Comparison of ENCODE assay signal across 9 cellular contexts in the genomic region with DNA sequence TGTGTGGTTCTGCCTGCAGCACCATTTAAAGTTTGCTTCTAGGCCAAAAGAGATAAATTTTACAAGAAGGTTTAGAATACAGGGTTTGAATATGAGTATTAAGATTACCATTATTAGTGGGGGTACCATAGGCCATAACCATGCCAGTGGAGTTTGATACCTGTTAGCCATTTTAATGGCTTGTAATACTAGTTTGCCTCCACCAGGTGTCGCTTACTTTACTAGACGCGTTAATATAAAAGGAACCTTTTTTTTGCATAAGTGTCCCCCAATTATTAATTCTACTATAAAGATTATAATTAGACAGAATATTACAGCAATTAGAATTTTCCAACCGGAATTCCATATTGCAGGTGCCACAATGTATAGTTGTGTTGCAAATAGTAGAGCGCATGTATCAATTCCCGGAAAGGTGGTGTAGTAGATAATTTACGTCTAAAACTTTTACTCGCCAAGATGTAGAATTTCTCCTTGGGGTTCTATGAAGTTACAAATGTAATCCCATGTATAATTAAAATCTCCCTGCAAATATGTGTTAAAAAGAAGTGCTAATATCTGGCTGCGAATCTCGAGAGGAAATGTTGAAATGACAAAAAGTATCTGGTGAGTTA. TPM values are rescaled to one million over a fixed set of nuclear protein-coding genes. Genes with fewer than 3 reads are reported as not detected.
DNase-seq lines count a peak whose midpoint lies in the region; ATAC-seq and TF ChIP-seq lines count a peak whose summit lies in the region.
"Had no signal": no experiment of that assay in that cellular context is flagged by ENCODE, and none has a peak within 500 bp of the region (broad histone marks: within the 10 kb centered on the region; RNA-seq: fewer than 3 reads in every experiment).

No MANE protein-coding gene starts in this region.

- no peak overlapping the region for H3K4me3 ChIP-seq in epithelial cell of esophagus (ENCODE audit: low read length)
- H3K4me3 ChIP-seq in smooth muscle cell = no peak overlapping the region

- no peak overlapping the region for H3K27ac ChIP-seq in smooth muscle cell (ENCODE audit: low read depth)

- H3K4me2 ChIP-seq in smooth muscle cell = no peak overlapping the region

- 67% methylated on average over 10 of the region's 10 CpGs for WGBS in smooth muscle cell (ENCODE audit: low lambda C conversion rate)

- no peaks in the 10 kb centered on the region for H3K9me3 Mint-ChIP-seq in activated CD4-positive, alpha-beta T cell treated with anti-CD3 and anti-CD28 coated beads, Interleukin-2, amount 10 ng/mL, durations not matched to agents 24 days and 14 days
- H3K9me3 Mint-ChIP-seq in activated CD4-positive, alpha-beta memory T cell treated with anti-CD3 and anti-CD28 coated beads, Interleukin-2, amount 10 ng/mL, durations not matched to agents 7 days and 5 days = no peaks in the 10 kb centered on the region

- no peaks in the 10 kb centered on the region for H3K27me3 ChIP-seq in smooth muscle cell (ENCODE audit: low read depth)

- no peak for ATAC-seq in GM18517 (IDR thresholded peaks at IDR 0.05; ENCODE audit: unreplicated experiment)

- H3K79me2 ChIP-seq in smooth muscle cell (ENCODE audit: low read depth) = no peaks in the 10 kb centered on the region

- CTCF ChIA-PET in activated CD4-positive, alpha-beta memory T cell treated with anti-CD3 and anti-CD28 coated beads, Interleukin-2, amount 10 ng/mL, durations not matched to agents 7 days and 5 days (lab: Charles Lee) = interaction anchor here (0.8 to 1.4 kb wide), 4 partner anchors 9 to 274 kb away, joined by 3 to 7 read pairs (median 6); no protein-coding TSS in a partner anchor

- peaks cover 6% of the 10 kb centered on the region for H3K27me3 Mint-ChIP-seq in activated CD4-positive, alpha-beta T cell treated with anti-CD3 and anti-CD28 coated beads, Interleukin-2, amount 10 ng/mL, durations not matched to agents 24 days and 14 days
- H3K27me3 Mint-ChIP-seq in activated CD4-positive, alpha-beta memory T cell treated with anti-CD3 and anti-CD28 coated beads, Interleukin-2, amount 10 ng/mL, durations not matched to agents 7 days and 5 days = peaks cover 20% of the 10 kb centered on the region

- POLR2A ChIA-PET in activated CD4-positive, alpha-beta memory T cell treated with anti-CD3 and anti-CD28 coated beads, Interleukin-2, amount 10 ng/mL, durations not matched to agents 7 days and 5 days (lab: Charles Lee) = no interaction called here

- no peak overlapping the region for H3K9ac ChIP-seq in smooth muscle cell (ENCODE audit: low read depth)

- H2AFZ ChIP-seq in smooth muscle cell (ENCODE audit: low read depth) = no peak overlapping the region

- no peaks in the 10 kb centered on the region for H3K9me3 ChIP-seq in smooth muscle cell (replicated peaks; ENCODE audit: low read depth)

- peak; percentile 65 for DNase-seq in activated CD4-positive, alpha-beta T cell treated with anti-CD3 and anti-CD28 coated beads, Interleukin-2, amount 10 ng/mL, durations not matched to agents 24 days and 14 days
- no peak for DNase-seq in activated CD4-positive, alpha-beta T cell treated with anti-CD3 and anti-CD28 coated beads, Interleukin-2, amount 50 U/mL, for 4 hours
- peak; percentile 32 for DNase-seq in NOMO-1 treated with DMSO at 0.1 percent for 48 hours (lab: John Stamatoyannopoulos, UW; ENCODE audit: unreplicated experiment)
- DNase-seq in epithelial cell of esophagus (ENCODE audit: low read depth) = peak; percentile 24
- no peak for DNase-seq in smooth muscle cell (lab: John Stamatoyannopoulos, UW; ENCODE audit: unreplicated experiment)
- no peak for DNase-seq in activated CD4-positive, alpha-beta memory T cell treated with anti-CD3 and anti-CD28 coated beads, Interleukin-2, amount 10 ng/mL, durations not matched to agents 7 days and 5 days
- DNase-seq in GM03348 (ENCODE audit: low spot score) = no peak
- DNase-seq: DMS153 had no signal

- H4K20me1 ChIP-seq in smooth muscle cell (ENCODE audit: low read depth) = no peaks in the 10 kb centered on the region

- intact Hi-C loops in activated CD4-positive, alpha-beta T cell treated with anti-CD3 and anti-CD28 coated beads, Interleukin-2, amount 10 ng/mL, durations not matched to agents 24 days and 14 days (cut with micrococcal nuclease) = loop anchor here (5.0 kb wide), 1 partner anchor 274 kb away; no protein-coding TSS in a partner anchor

- H3K4me3 Mint-ChIP-seq in activated CD4-positive, alpha-beta T cell treated with anti-CD3 and anti-CD28 coated beads, Interleukin-2, amount 10 ng/mL, durations not matched to agents 24 days and 14 days = no peak overlapping the region
- H3K4me3 Mint-ChIP-seq in activated CD4-positive, alpha-beta memory T cell treated with anti-CD3 and anti-CD28 coated beads, Interleukin-2, amount 10 ng/mL, durations not matched to agents 7 days and 5 days = no peak overlapping the region

- H3K27ac Mint-ChIP-seq in activated CD4-positive, alpha-beta T cell treated with anti-CD3 and anti-CD28 coated beads, Interleukin-2, amount 10 ng/mL, durations not matched to agents 24 days and 14 days = no peak overlapping the region
- H3K27ac Mint-ChIP-seq in activated CD4-positive, alpha-beta memory T cell treated with anti-CD3 and anti-CD28 coated beads, Interleukin-2, amount 10 ng/mL, durations not matched to agents 7 days and 5 days = no peak overlapping the region

- no peaks in the 10 kb centered on the region for H3K4me1 ChIP-seq in smooth muscle cell (ENCODE audit: low read depth)

- H3F3A ChIP-seq in smooth muscle cell (ENCODE audit: low read depth) = no peaks in the 10 kb centered on the region

- H3K4me1 Mint-ChIP-seq in activated CD4-positive, alpha-beta T cell treated with anti-CD3 and anti-CD28 coated beads, Interleukin-2, amount 10 ng/mL, durations not matched to agents 24 days and 14 days = no peaks in the 10 kb centered on the region
- H3K4me1 Mint-ChIP-seq in activated CD4-positive, alpha-beta memory T cell treated with anti-CD3 and anti-CD28 coated beads, Interleukin-2, amount 10 ng/mL, durations not matched to agents 7 days and 5 days = peaks cover under 1% of the 10 kb centered on the region

- H3K36me3 ChIP-seq in smooth muscle cell (ENCODE audit: low read depth) = no peaks in the 10 kb centered on the region

- H3K36me3 Mint-ChIP-seq in activated CD4-positive, alpha-beta T cell treated with anti-CD3 and anti-CD28 coated beads, Interleukin-2, amount 10 ng/mL, durations not matched to agents 24 days and 14 days (ENCODE audit: low read depth) = no peaks in the 10 kb centered on the region
- H3K36me3 Mint-ChIP-seq in activated CD4-positive, alpha-beta memory T cell treated with anti-CD3 and anti-CD28 coated beads, Interleukin-2, amount 10 ng/mL, durations not matched to agents 7 days and 5 days (ENCODE audit: low read depth) = no peaks in the 10 kb centered on the region

- TF ChIP-seq CTCF in epithelial cell of esophagus (IDR thresholded peaks at IDR 0.05; ENCODE audit: insufficient read depth, low read depth, low read length, missing control alignments) (peak; percentile 33), smooth muscle cell (IDR thresholded peaks at IDR 0.05; ENCODE audit: borderline replicate concordance, insufficient read depth, poor library complexity, severe bottlenecking) (peak; percentile 64)

RNA-seq across cellular contexts. Expression of a gene that starts 16.1 kb away (rescaled TPM):
- total RNA-seq in activated CD4-positive, alpha-beta T cell treated with anti-CD3 and anti-CD28 coated beads, Interleukin-2, amount 10 ng/mL, durations not matched to agents 24 days and 14 days = not detected in 2 replicates
- not detected in 2 replicates for total RNA-seq in smooth muscle cell
- polyA plus RNA-seq in smooth muscle cell = not detected in 2 replicates
- not detected for total RNA-seq in activated CD4-positive, alpha-beta memory T cell treated with anti-CD3 and anti-CD28 coated beads, Interleukin-2, amount 10 ng/mL, durations not matched to agents 7 days and 5 days

RNA-seq across cellular contexts. Expression of a gene that starts 35.1 kb away (rescaled TPM):
- not detected in 2 replicates for total RNA-seq in activated CD4-positive, alpha-beta T cell treated with anti-CD3 and anti-CD28 coated beads, Interleukin-2, amount 10 ng/mL, durations not matched to agents 24 days and 14 days
- not detected in 2 replicates for total RNA-seq in smooth muscle cell
- polyA plus RNA-seq in smooth muscle cell = not detected in 2 replicates
- not detected for total RNA-seq in activated CD4-positive, alpha-beta memory T cell treated with anti-CD3 and anti-CD28 coated beads, Interleukin-2, amount 10 ng/mL, durations not matched to agents 7 days and 5 days

RNA-seq across cellular contexts. Expression of a gene that starts 53.1 kb away (rescaled TPM):
- not detected in 2 replicates for total RNA-seq in activated CD4-positive, alpha-beta T cell treated with anti-CD3 and anti-CD28 coated beads, Interleukin-2, amount 10 ng/mL, durations not matched to agents 24 days and 14 days
- total RNA-seq in smooth muscle cell = not detected in 2 replicates
- polyA plus RNA-seq in smooth muscle cell = not detected in 2 replicates
- not detected for total RNA-seq in activated CD4-positive, alpha-beta memory T cell treated with anti-CD3 and anti-CD28 coated beads, Interleukin-2, amount 10 ng/mL, durations not matched to agents 7 days and 5 days

Comparison
In these comparisons a context has a peak if more than half of its experiments do, and no peak if none do; other contexts are left out.
1. DNase-seq: peak in activated CD4-positive, alpha-beta T cell treated with anti-CD3 and anti-CD28 coated beads, Interleukin-2, amount 10 ng/mL, durations not matched to agents 24 days and 14 days (single experiment), NOMO-1 treated with DMSO at 0.1 percent for 48 hours (single experiment) and epithelial cell of esophagus (single experiment); none in activated CD4-positive, alpha-beta T cell treated with anti-CD3 and anti-CD28 coated beads, Interleukin-2, amount 50 U/mL, for 4 hours (0 of 2), smooth muscle cell (single experiment), activated CD4-positive, alpha-beta memory T cell treated with anti-CD3 and anti-CD28 coated beads, Interleukin-2, amount 10 ng/mL, durations not matched to agents 7 days and 5 days (single experiment) and GM03348 (single experiment).